26 cellular contexts compared by ENCODE assay signal in the genomic region with DNA sequence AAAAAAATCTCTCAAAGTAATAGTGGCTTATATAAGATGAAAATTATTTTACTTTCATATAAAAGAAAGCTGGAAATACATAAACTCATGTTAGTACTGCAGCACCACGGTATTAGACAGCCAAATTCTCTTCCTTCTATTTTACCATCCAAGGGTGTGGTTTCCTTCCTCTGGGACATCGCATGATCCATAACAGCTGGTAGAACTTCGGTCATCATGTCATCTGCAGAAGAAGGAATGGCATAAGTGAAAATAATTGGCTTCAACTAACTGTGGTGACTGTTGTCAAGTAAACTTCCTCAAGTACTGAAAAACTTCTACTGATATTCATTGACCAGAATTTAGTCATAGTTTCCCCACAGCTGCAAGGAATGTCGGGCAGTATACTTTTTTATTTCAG. TPM values are rescaled to one million over a fixed set of nuclear protein-coding genes. Genes with fewer than 3 reads are reported as not detected.
DNase-seq lines count a peak whose midpoint lies in the region; ATAC-seq and TF ChIP-seq lines count a peak whose summit lies in the region.
"Had no signal": no experiment of that assay in that cellular context is flagged by ENCODE, and none has a peak within 500 bp of the region (broad histone marks: within the 10 kb centered on the region; RNA-seq: fewer than 3 reads in every experiment).

No MANE protein-coding gene starts in this region.

- H3K4me3 Mint-ChIP-seq in Caco-2 (ENCODE audit: unreplicated experiment), result no peak overlapping the region
- H3K4me3 Mint-ChIP-seq: CD8-positive, alpha-beta T cell; GM23338 had no signal

- intact Hi-C loops in Caco-2 (cut with micrococcal nuclease; ENCODE audit: unreplicated experiment), result no loop called here

- H3K4me1 Mint-ChIP-seq in Caco-2 (ENCODE audit: low read depth, unreplicated experiment), result no peaks in the 10 kb centered on the region

- H3F3A ChIP-seq in MM.1S (ENCODE audit: insufficient read depth, low read length), result no peaks in the 10 kb centered on the region

- H3K36me3 ChIP-seq in osteoblast (ENCODE audit: insufficient read depth, low read length) (no peaks in the 10 kb centered on the region), MM.1S (replicated peaks; ENCODE audit: insufficient read depth, low read length) (no peaks in the 10 kb centered on the region), Caco-2 (ENCODE audit: control insufficient read depth, insufficient read depth, low read length) (no peaks in the 10 kb centered on the region)
- H3K36me3 ChIP-seq: SJSA1 had no signal

- H3K9ac ChIP-seq in MM.1S (ENCODE audit: low read length), result no peak overlapping the region

- CTCF ChIA-PET in Caco-2 (lab: Charles Lee), result no interaction called here

- no peak overlapping the region for H2AFZ ChIP-seq in osteoblast (ENCODE audit: low read length)
- H2AFZ ChIP-seq in MM.1S (ENCODE audit: low read length), result no peak overlapping the region
- H2AFZ ChIP-seq: GM23338 had no signal

- H4K20me1 ChIP-seq in osteoblast (ENCODE audit: insufficient read depth, low read length) (no peaks in the 10 kb centered on the region), MM.1S (ENCODE audit: insufficient read depth, low read length) (no peaks in the 10 kb centered on the region)

- H3K9me3 ChIP-seq in osteoblast (ENCODE audit: low read depth, low read length) (peaks cover 3% of the 10 kb centered on the region), MM.1S (replicated peaks; ENCODE audit: insufficient read depth, low read length) (no peaks in the 10 kb centered on the region), Caco-2 (no peaks in the 10 kb centered on the region)

- no peaks in the 10 kb centered on the region for H3K27me3 Mint-ChIP-seq in Caco-2 (ENCODE audit: insufficient read depth, unreplicated experiment)

- no peaks in the 10 kb centered on the region for H3K9me3 Mint-ChIP-seq in Caco-2 (ENCODE audit: unreplicated experiment)
- H3K9me3 Mint-ChIP-seq: GM23338 had no signal

- ATAC-seq in GM21423 (IDR thresholded peaks at IDR 0.05; ENCODE audit: unreplicated experiment), result no peak
- no peak for ATAC-seq in GM19397 (IDR thresholded peaks at IDR 0.05; ENCODE audit: unreplicated experiment)
- ATAC-seq: CD8-positive, alpha-beta T cell; GM23338; Panc1 had no signal

- no peak overlapping the region for H3K27ac ChIP-seq in osteoblast (ENCODE audit: low read depth, low read length)
- H3K27ac ChIP-seq in MM.1S (ENCODE audit: low read length), result no peak overlapping the region
- H3K27ac ChIP-seq: HL-60, SJSA1 had no signal

- H3K4me3 ChIP-seq in fibroblast of the aortic adventitia (ENCODE audit: low read depth, low read length), result no peak overlapping the region
- no peak overlapping the region for H3K4me3 ChIP-seq in osteoblast (ENCODE audit: insufficient read depth, low read length)
- H3K4me3 ChIP-seq in MM.1S (ENCODE audit: low read length), result no peak overlapping the region
- H3K4me3 ChIP-seq in Caco-2 (ENCODE audit: low read depth, low read length), result no peak overlapping the region
- H3K4me3 ChIP-seq: GM23338, SJSA1 had no signal

- no peak overlapping the region for H3K4me2 ChIP-seq in osteoblast (ENCODE audit: insufficient read depth, low read length)
- no peak overlapping the region for H3K4me2 ChIP-seq in MM.1S (ENCODE audit: low read depth, low read length)
- H3K4me2 ChIP-seq: GM23338 had no signal

- no peaks in the 10 kb centered on the region for H3K9me2 ChIP-seq in MM.1S (replicated peaks; ENCODE audit: insufficient read depth, low read length)

- H3K4me1 ChIP-seq in osteoblast (ENCODE audit: insufficient read depth, low read length) (no peaks in the 10 kb centered on the region), MM.1S (ENCODE audit: low read length) (no peaks in the 10 kb centered on the region), Caco-2 (no peaks in the 10 kb centered on the region)
- H3K4me1 ChIP-seq: SJSA1 had no signal

- no peak overlapping the region for H3K27ac Mint-ChIP-seq in Caco-2 (ENCODE audit: unreplicated experiment)
- H3K27ac Mint-ChIP-seq: CD8-positive, alpha-beta T cell; GM23338 had no signal

- TF ChIP-seq CTCF in fibroblast of the aortic adventitia (IDR thresholded peaks at IDR 0.05; ENCODE audit: insufficient read depth, low read length), result no peak
- TF ChIP-seq CTCF in osteoblast (IDR thresholded peaks at IDR 0.05; ENCODE audit: extremely low read depth, low read depth, low read length), result no peak
- no peak for TF ChIP-seq CTCF in MM.1S (IDR thresholded peaks at IDR 0.05; ENCODE audit: low read length)
- TF ChIP-seq CTCF in Caco-2 (IDR thresholded peaks at IDR 0.05; ENCODE audit: insufficient read depth in 1 of 2, low read depth in 1 of 2, low read length in 1 of 2, severe bottlenecking in 1 of 2, unreplicated experiment in 1 of 2), result no peak

- no TSS peak for BruUV-seq in Caco-2 (replicated peaks; lab: Mats Ljungman, UMichigan)

- POLR2A ChIA-PET in Caco-2 (lab: Charles Lee), result no interaction called here

- H3K79me2 ChIP-seq in osteoblast (ENCODE audit: insufficient read depth, low read length) (no peaks in the 10 kb centered on the region), MM.1S (ENCODE audit: low read length) (no peaks in the 10 kb centered on the region)

- peak; percentile 25 for DNase-seq in GM04503 (ENCODE audit: low read depth)
- peak; percentile 73 for DNase-seq in LHCN-M2 (ENCODE audit: low read depth)
- peak; percentile 25 for DNase-seq in fibroblast of the aortic adventitia (ENCODE audit: low read depth)
- peak; percentile 60 for DNase-seq in osteoblast (ENCODE audit: insufficient read length, low spot score, missing footprints)
- no peak for DNase-seq in MM.1S
- no peak for DNase-seq in Caco-2
- DNase-seq: AML-193; C1 segment of cervical spinal cord; Calu3; CD8-positive, alpha-beta T cell; DMS153; HCEC 1CT; KG1; MV-4-11; NCI-H1105 treated with DMSO at 0.1 percent for 48 hours; NCI-H2029 treated with DMSO at 0.1 percent for 48 hours; NCI-H2171 treated with DMSO at 0.1 percent for 48 hours; NCI-H524 treated with DMSO at 0.1 percent for 48 hours; NCI-H82 had no signal

- no peaks in the 10 kb centered on the region for H3K36me3 Mint-ChIP-seq in Caco-2 (ENCODE audit: insufficient read depth, unreplicated experiment)
- H3K36me3 Mint-ChIP-seq: CD8-positive, alpha-beta T cell had no signal

- no peaks in the 10 kb centered on the region for H3K27me3 ChIP-seq in osteoblast (ENCODE audit: insufficient read depth, low read length)
- no peaks in the 10 kb centered on the region for H3K27me3 ChIP-seq in MM.1S (replicated peaks; ENCODE audit: insufficient read depth, low read length)
- H3K27me3 ChIP-seq in Caco-2 (replicated peaks; ENCODE audit: control insufficient read depth, insufficient read depth, low read length), result no peaks in the 10 kb centered on the region
- H3K27me3 ChIP-seq: SJSA1 had no signal

RNA-seq across cellular contexts. Expression of a gene that starts 28.3 kb away (rescaled TPM):
- 14.7 and 26.2 TPM in 2 replicates for total RNA-seq in LHCN-M2 (2014; rRNA removed)
- polyA plus RNA-seq in LHCN-M2 (2012), result 0.73 TPM
- total RNA-seq in fibroblast of the aortic adventitia (ENCODE audit: low replicate concordance), result 17.7 and 48.7 TPM in 2 replicates
- 28.3 and 49.2 TPM in 2 replicates for total RNA-seq in osteoblast
- total RNA-seq in Caco-2 (2022), result not detected in 2 replicates
- total RNA-seq: G401, GM23338 had no signal
- polyA plus RNA-seq: GM23338 had no signal

RNA-seq across cellular contexts. Expression of a gene that starts 57.7 kb away (rescaled TPM):
- 92.2 and 115 TPM in 2 replicates for total RNA-seq in LHCN-M2 (2014; rRNA removed)
- 24.0 TPM for polyA plus RNA-seq in LHCN-M2 (2012)
- total RNA-seq in fibroblast of the aortic adventitia (ENCODE audit: low replicate concordance), result 14.2 and 66.6 TPM in 2 replicates
- 33.9 and 35.8 TPM in 2 replicates for total RNA-seq in osteoblast
- not detected in 2 replicates for total RNA-seq in Caco-2 (2022)
- total RNA-seq: G401, GM23338 had no signal
- polyA plus RNA-seq: GM23338 had no signal

Comparison
In these comparisons a context has a peak if more than half of its experiments do, and no peak if none do; other contexts are left out.
1. DNase-seq: peak in GM04503 (single experiment), LHCN-M2 (single experiment), fibroblast of the aortic adventitia (single experiment) and osteoblast (single experiment); none in MM.1S (single experiment) and Caco-2 (0 of 2).
2. RNA of a gene that starts 28.3 kb away (total RNA-seq): 28.3 to 49.2 TPM in osteoblast, 14.7 to 26.2 TPM in LHCN-M2 and 17.7 to 48.7 TPM in fibroblast of the aortic adventitia; not detected in Caco-2; every median in the first group is over 10 times any median in the second.
3. RNA of a gene that starts 57.7 kb away (total RNA-seq): 92.2 to 115 TPM in LHCN-M2, 33.9 to 35.8 TPM in osteoblast and 14.2 to 66.6 TPM in fibroblast of the aortic adventitia; not detected in Caco-2; every median in the first group is over 10 times any median in the second.